8 cellular contexts compared by ENCODE assay signal in genomic region chr18:12287684-12288405, GRCh38. TPM values are rescaled to one million over a fixed set of nuclear protein-coding genes. Genes with fewer than 3 reads are reported as not detected.
DNase-seq lines count a peak whose midpoint lies in the region; ATAC-seq and TF ChIP-seq lines count a peak whose summit lies in the region.

No MANE protein-coding gene starts in this region.

- no peak overlapping the region for H2BK20ac ChIP-seq in H9 (ENCODE audit: low read depth, low read length, poor library complexity, severe bottlenecking)

- no peak overlapping the region for H2AK5ac ChIP-seq in H9 (ENCODE audit: insufficient read length, low read length)

- no peak overlapping the region for H4K8ac ChIP-seq in H9 (replicated peaks; ENCODE audit: insufficient read length, low read depth, low read length)

- H3K9me3 ChIP-seq in H9 (ENCODE audit: control insufficient read depth, low read depth, low read length) (no peaks in the 10 kb centered on the region), left ventricle myocardium inferior (replicated peaks) (no peaks in the 10 kb centered on the region)

- no peak overlapping the region for H3K4ac ChIP-seq in H9 (ENCODE audit: low read depth, low read length)

- H4K20me1 ChIP-seq in H9 (ENCODE audit: control insufficient read depth, insufficient read depth, insufficient read length) = no peaks in the 10 kb centered on the region

- peak overlapping the region; percentile 77 for H3K4me2 ChIP-seq in H9 (ENCODE audit: insufficient read depth, insufficient read length, low read length)

- H4K5ac ChIP-seq in H9 (ENCODE audit: insufficient read length, low read depth, low read length) = no peak overlapping the region

- H3K9ac ChIP-seq in H9 (ENCODE audit: extremely low read depth, insufficient read length, low read length) = no peak overlapping the region

- H2BK5ac ChIP-seq in H9 (ENCODE audit: insufficient read length, low read length) = no peak overlapping the region

- H3T11ph ChIP-seq in H9 (ENCODE audit: low read length) = no peak overlapping the region

- no peaks in the 10 kb centered on the region for H3K36me3 Mint-ChIP-seq in H9 (ENCODE audit: insufficient read depth in 1 of 3, low read depth in 3 of 3)
- H3K36me3 Mint-ChIP-seq in activated naive CD8-positive, alpha-beta T cell treated with anti-CD3 and anti-CD28 coated beads, Interleukin-2, amount 10 ng/mL, durations not matched to agents 7 days and 5 days = no peaks in the 10 kb centered on the region

- H3K27me3 ChIP-seq in H9 (ENCODE audit: insufficient read depth, low read length) (no peaks in the 10 kb centered on the region; the same call in 1 of the 2 replicates), left ventricle myocardium inferior (ENCODE audit: low read depth) (peaks cover 12% of the 10 kb centered on the region)

- no peak overlapping the region for H2AFZ ChIP-seq in H9 (ENCODE audit: low read length)

- TF ChIP-seq CTCF in H9 (conservative IDR thresholded peaks at IDR 0.05) (no peak), left ventricle myocardium inferior (IDR thresholded peaks at IDR 0.05; ENCODE audit: borderline replicate concordance) (no peak), GM10248 (IDR thresholded peaks at IDR 0.05; ENCODE audit: control extremely low read depth, extremely low read depth, low read depth, missing control alignments) (no peak)

- H3K4me3 Mint-ChIP-seq in H9 = peak overlapping the region; percentile 77 to 88
- peak overlapping the region; percentile 25 for H3K4me3 Mint-ChIP-seq in activated naive CD8-positive, alpha-beta T cell treated with anti-CD3 and anti-CD28 coated beads, Interleukin-2, amount 10 ng/mL, durations not matched to agents 7 days and 5 days

- H2BK120ac ChIP-seq in H9 (ENCODE audit: low read depth, low read length, poor library complexity, severe bottlenecking) = no peak overlapping the region

- no peak overlapping the region for H3K14ac ChIP-seq in H9 (ENCODE audit: insufficient read depth, low read length)

- POLR2A ChIA-PET in activated naive CD8-positive, alpha-beta T cell treated with anti-CD3 and anti-CD28 coated beads, Interleukin-2, amount 10 ng/mL, durations not matched to agents 7 days and 5 days (lab: Charles Lee) = no interaction called here
- POLR2A ChIA-PET in GM10248 (lab: Yijun Ruan, JAX) = no interaction called here

- peak overlapping the region in 1 of 3 experiments; percentile 75; a peak in 1 of 7 replicates for H3K27ac Mint-ChIP-seq in H9
- no peak overlapping the region for H3K27ac Mint-ChIP-seq in activated naive CD8-positive, alpha-beta T cell treated with anti-CD3 and anti-CD28 coated beads, Interleukin-2, amount 10 ng/mL, durations not matched to agents 7 days and 5 days

- CTCF ChIA-PET in GM10248 (lab: Yijun Ruan, JAX) = interaction anchor here (1.2 to 1.7 kb wide), 3 partner anchors 16 to 51 kb away, joined by 3 to 5 read pairs (median 3); no protein-coding TSS in a partner anchor

- no peak overlapping the region for H2BK15ac ChIP-seq in H9 (ENCODE audit: low read depth, low read length)

- no peaks in the 10 kb centered on the region for H3K4me1 ChIP-seq in H9 (ENCODE audit: insufficient read depth, low read length)
- peaks cover 29% of the 10 kb centered on the region for H3K4me1 ChIP-seq in left ventricle myocardium inferior

- H3K79me2 ChIP-seq in H9 (ENCODE audit: insufficient read depth, low read length) = no peaks in the 10 kb centered on the region

- H3K23me2 ChIP-seq in H9 (ENCODE audit: insufficient read length, low read depth, low read length, poor library complexity, severe bottlenecking) = peaks cover 14% of the 10 kb centered on the region

- no peaks in the 10 kb centered on the region; a peak in 1 of 5 replicates for H3K9me3 Mint-ChIP-seq in H9
- no peaks in the 10 kb centered on the region for H3K9me3 Mint-ChIP-seq in activated naive CD8-positive, alpha-beta T cell treated with anti-CD3 and anti-CD28 coated beads, Interleukin-2, amount 10 ng/mL, durations not matched to agents 7 days and 5 days

- no CpG with 5 or more reads among the region's 41 CpGs for WGBS in H9 (ENCODE audit: extremely low coverage, insufficient read length, low lambda C conversion rate)

- peak overlapping the region; percentile 65 for H3K4me3 ChIP-seq in left ventricle myocardium inferior

- no peak overlapping the region for H3K27ac ChIP-seq in H9 (ENCODE audit: insufficient read length, low read depth, low read length)
- peak overlapping the region; percentile 75 for H3K27ac ChIP-seq in left ventricle myocardium inferior (replicated peaks)

- H3K27me3 Mint-ChIP-seq in H9 (ENCODE audit: low read depth) = peaks cover 50% of the 10 kb centered on the region
- H3K27me3 Mint-ChIP-seq in activated naive CD8-positive, alpha-beta T cell treated with anti-CD3 and anti-CD28 coated beads, Interleukin-2, amount 10 ng/mL, durations not matched to agents 7 days and 5 days = peaks cover 47% of the 10 kb centered on the region

- ATAC-seq in activated naive CD8-positive, alpha-beta T cell treated with anti-CD3 and anti-CD28 coated beads, Interleukin-2, amount 10 ng/mL, durations not matched to agents 7 days and 5 days (ENCODE audit: low read depth) = no peak
- ATAC-seq in GM21619 (IDR thresholded peaks at IDR 0.05; ENCODE audit: unreplicated experiment) = no peak

- H4K91ac ChIP-seq in H9 (ENCODE audit: insufficient read length, low read depth, low read length) = no peak overlapping the region

- H3K56ac ChIP-seq in H9 (ENCODE audit: insufficient read length, low read depth, low read length) = no peak overlapping the region

- peaks cover 22 to 25% of the 10 kb centered on the region in 2 experiments for H3K4me1 Mint-ChIP-seq in H9
- H3K4me1 Mint-ChIP-seq in activated naive CD8-positive, alpha-beta T cell treated with anti-CD3 and anti-CD28 coated beads, Interleukin-2, amount 10 ng/mL, durations not matched to agents 7 days and 5 days = peaks cover 2% of the 10 kb centered on the region

- H3K18ac ChIP-seq in H9 (ENCODE audit: insufficient read length, low read depth, low read length) = no peak overlapping the region

- H3K79me1 ChIP-seq in H9 (ENCODE audit: insufficient read depth, low read depth, low read length, poor library complexity, severe bottlenecking) = no peaks in the 10 kb centered on the region

- DNase-seq in H9 (peak; percentile 60), left ventricle myocardium inferior (peak; percentile 82), retina (peak; percentile 71), GM10248 (ENCODE audit: extremely low spot score) (no peak), DMS153 (lab: John Stamatoyannopoulos, UW) (no peak), NCI-H446 treated with DMSO at 0.1 percent for 48 hours (lab: John Stamatoyannopoulos, UW) (no peak)
- DNase-seq in activated naive CD8-positive, alpha-beta T cell treated with anti-CD3 and anti-CD28 coated beads, Interleukin-2, amount 10 ng/mL, durations not matched to agents 7 days and 5 days = no peak

- H2BK12ac ChIP-seq in H9 (ENCODE audit: insufficient read length, low read depth, low read length) = no peak overlapping the region

- no peak overlapping the region for H3K23ac ChIP-seq in H9 (ENCODE audit: insufficient read length, low read depth, low read length)

- intact Hi-C loops in left ventricle myocardium inferior (cut with micrococcal nuclease) = no loop called here

- H3K36me3 ChIP-seq in left ventricle myocardium inferior = no peaks in the 10 kb centered on the region

RNA-seq across cellular contexts. Expression of gene TUBB6, which starts 20.2 kb away (rescaled TPM):
- total RNA-seq in H9 (2021) (134 and 135 TPM in 2 replicates), left ventricle myocardium inferior (81.5 TPM)
- 10 to 100 TPM; 13.3 to 15.6 TPM for total RNA-seq in activated naive CD8-positive, alpha-beta T cell treated with anti-CD3 and anti-CD28 coated beads, Interleukin-2, amount 10 ng/mL, durations not matched to agents 7 days and 5 days

RNA-seq across cellular contexts. Expression of gene CIDEA, which starts 33.7 kb away (rescaled TPM):
- total RNA-seq in H9 (2021) (not detected in 2 replicates), left ventricle myocardium inferior (0.33 TPM)
- not detected for total RNA-seq in activated naive CD8-positive, alpha-beta T cell treated with anti-CD3 and anti-CD28 coated beads, Interleukin-2, amount 10 ng/mL, durations not matched to agents 7 days and 5 days

Comparison
In these comparisons a context has a peak if more than half of its experiments do, and no peak if none do; other contexts are left out.
1. DNase-seq: peak in H9 (single experiment), left ventricle myocardium inferior (single experiment) and retina (single experiment); none in activated naive CD8-positive, alpha-beta T cell treated with anti-CD3 and anti-CD28 coated beads, Interleukin-2, amount 10 ng/mL, durations not matched to agents 7 days and 5 days (single experiment), GM10248 (single experiment), DMS153 (single experiment) and NCI-H446 treated with DMSO at 0.1 percent for 48 hours (single experiment).